8 cellular contexts compared by ENCODE assay signal in genomic region chr16:70653809-70654771, GRCh38. TPM values are rescaled to one million over a fixed set of nuclear protein-coding genes. Genes with fewer than 3 reads are reported as not detected.
A peak's percentile ranks its signal among the peaks of the same experiment; 100 is the strongest.
DNase-seq lines count a peak whose midpoint lies in the region; ATAC-seq and TF ChIP-seq lines count a peak whose summit lies in the region.

No MANE protein-coding gene starts in this region.

- no peaks in the 10 kb centered on the region for H3K27me3 Mint-ChIP-seq in T-cell

- WGBS in heart right ventricle, 2 donors, result 36 to 38% methylated on average over 35 of the region's 35 CpGs
- WGBS in psoas muscle, 3 donors, result 33 to 42% (median 35%) methylated on average over 35 of the region's 35 CpGs

- TF ChIP-seq CTCF in 22Rv1 (IDR thresholded peaks at IDR 0.05), result peak; percentile 87
- peak; percentile 77 for TF ChIP-seq CTCF in GM13976 (IDR thresholded peaks at IDR 0.05; ENCODE audit: borderline replicate concordance, control extremely low read depth, extremely low read depth, insufficient read depth, missing control alignments)
- peak; percentile 81 to 93 (median 89) for TF ChIP-seq CTCF in heart right ventricle (IDR thresholded peaks at IDR 0.05)
- peak; percentile 92 for TF ChIP-seq CTCF in psoas muscle (IDR thresholded peaks at IDR 0.05)

- no peak overlapping the region for H3K27ac ChIP-seq in 22Rv1
- peak overlapping the region in 6 of 10 donors; percentile 18 to 59 (median 46) for H3K27ac ChIP-seq in heart right ventricle
- H3K27ac ChIP-seq in psoas muscle, result no peak overlapping the region

- no peak overlapping the region for H3K27ac Mint-ChIP-seq in T-cell

- H3K4me1 Mint-ChIP-seq in T-cell, result peaks cover 3 to 6% (median 4%) of the 10 kb centered on the region in 3 donors

- no peaks in the 10 kb centered on the region for H3K36me3 Mint-ChIP-seq in T-cell

- H3K4me1 ChIP-seq in adipocyte (ENCODE audit: control insufficient read depth, insufficient read depth, low read length) (peaks cover 11% of the 10 kb centered on the region), heart right ventricle (peaks cover 0 to 12% (median 9%) of the 10 kb centered on the region in 9 donors), psoas muscle (peaks cover 6% of the 10 kb centered on the region)

- H3K9ac ChIP-seq in adipocyte (ENCODE audit: low read length), result peak overlapping the region; percentile 64

- CTCF ChIA-PET in T-cell (lab: Charles Lee), result interaction anchor here (0.7 to 1.4 kb wide), 5 partner anchors 13 to 859 kb away, joined by 3 to 5 read pairs (median 3); no protein-coding TSS in a partner anchor

- H3K36me3 ChIP-seq in adipocyte (ENCODE audit: control insufficient read depth, insufficient read depth, low read length, severe bottlenecking) (no peaks in the 10 kb centered on the region), heart right ventricle (no peaks in the 10 kb centered on the region), psoas muscle (ENCODE audit: insufficient read depth in 1 of 2, low read depth in 1 of 2) (no peaks in the 10 kb centered on the region)

- in situ Hi-C loops in GM13976 (cut with MboI; ENCODE audit: low sequenced_read_pairs, unreplicated experiment), result no loop called here

- POLR2A ChIA-PET in T-cell (lab: Charles Lee), result interaction anchor here in 1 of 2 donors (0.5 kb wide), 1 partner anchor 200 kb away, joined by 3 read pairs; the partner anchor contains the start of gene FCSK

- intact Hi-C loops in heart right ventricle (cut with DNase I) (loop anchor here (1.0 to 10.0 kb wide), 15 partner anchors 79 to 489 kb away; no protein-coding TSS in a partner anchor), psoas muscle (cut with DNase I) (loop anchor here (5.0 to 10.0 kb wide), 4 partner anchors 122 to 322 kb away; no protein-coding TSS in a partner anchor)

- DNase-seq in GM13976 (ENCODE audit: low spot score) (peak; percentile 83), NCI-H1092 treated with DMSO at 0.1 percent for 48 hours (lab: John Stamatoyannopoulos, UW) (peak; percentile 76), T-cell (peak; percentile 43 to 85 (median 71)), adipocyte (ENCODE audit: low read depth) (peak; percentile 91), heart right ventricle (peak; percentile 64 to 82), psoas muscle (peak; percentile 76 to 82), ureter (ENCODE audit: low spot score) (peak; percentile 92)

- no peaks in the 10 kb centered on the region for H3K9me3 Mint-ChIP-seq in T-cell

- H3K4me3 Mint-ChIP-seq in T-cell, result peak overlapping the region in 2 of 3 donors; percentile 29

- ATAC-seq in T-cell (replicated peaks in 1 of 4), result peak; percentile 75 to 82 (median 80)
- ATAC-seq in heart right ventricle, result peak; percentile 78 to 88 (median 82)
- peak; percentile 75 to 88 (median 79) for ATAC-seq in psoas muscle

- no peaks in the 10 kb centered on the region for H3K27me3 ChIP-seq in adipocyte (replicated peaks; ENCODE audit: control insufficient read depth, insufficient read depth, low read length)
- H3K27me3 ChIP-seq in heart right ventricle, result no peaks in the 10 kb centered on the region
- no peaks in the 10 kb centered on the region for H3K27me3 ChIP-seq in psoas muscle (ENCODE audit: insufficient read depth in 3 of 3, low read length in 2 of 3)

- H3K9me3 ChIP-seq in adipocyte (ENCODE audit: control insufficient read depth, low read length) (no peaks in the 10 kb centered on the region), heart right ventricle (no peaks in the 10 kb centered on the region), psoas muscle (no peaks in the 10 kb centered on the region)

- H3K4me3 ChIP-seq in adipocyte (ENCODE audit: low read length) (peak overlapping the region; percentile 72), heart right ventricle (peak overlapping the region in 8 of 10 donors; percentile 1 to 42 (median 34)), psoas muscle (peak overlapping the region; percentile 37)

RNA-seq across cellular contexts. Expression of gene IL34, which starts 7.7 kb away (rescaled TPM):
- total RNA-seq in T-cell (under 1 TPM in 3 of 5 donors, not detected in 2; 0.20 to 0.53 (median 0.45) TPM), heart right ventricle (1 to 10 TPM in 8 of 10 donors, under 1 TPM in 2; 0.37 to 4.4 (median 2.1) TPM), psoas muscle (10 to 100 TPM in 2 of 4 donors, 1 to 10 TPM in 2; 6.5 to 18.5 (median 9.0) TPM), ureter (3.7 TPM)
- polyA plus RNA-seq in heart right ventricle (1 to 10 TPM in 1 of 2 donors, under 1 TPM in 1; 0.72 to 2.7 TPM), psoas muscle (1 to 10 TPM in 2 of 3 donors, under 1 TPM in 1; 0.89 to 3.7 (median 2.2) TPM)

RNA-seq across cellular contexts. Expression of gene MTSS2, which starts 31.8 kb away (rescaled TPM):
- 1 to 10 TPM; 2.2 to 7.1 (median 5.1) TPM for total RNA-seq in T-cell
- 100 to 1,000 TPM in 2 of 10 donors, 10 to 100 TPM in 8; 39.8 to 121 (median 62.1) TPM for total RNA-seq in heart right ventricle
- 10 to 100 TPM; 39.0 to 39.7 TPM for polyA plus RNA-seq in heart right ventricle
- total RNA-seq in psoas muscle, result 100 to 1,000 TPM; 104 to 166 (median 110) TPM
- 100 to 1,000 TPM in 1 of 3 donors, 10 to 100 TPM in 2; 50.0 to 120 (median 94.3) TPM for polyA plus RNA-seq in psoas muscle
- total RNA-seq in ureter, result 83.1 TPM

Comparison
In these comparisons a context has a peak if more than half of its experiments do, and no peak if none do; other contexts are left out.
1. H3K27ac ChIP-seq: peak in heart right ventricle (6 of 10); none in 22Rv1 (single experiment) and psoas muscle (single experiment).
2. RNA of gene MTSS2, which starts 31.8 kb away (total RNA-seq): 104 to 166 TPM in psoas muscle, 83.1 TPM in ureter (single experiment) and 39.8 to 121 TPM in heart right ventricle; 2.2 to 7.1 TPM in T-cell; every median in the first group is over 4 times any median in the second.
3. Peak in every context shown above with its lines, with median percentiles within 50 percentile points of each other: CTCF ChIP-seq, DNase-seq, ATAC-seq and H3K4me3 ChIP-seq.